Comparison of ENCODE assay signal across 8 cellular contexts in genomic region chr14:61569783-61570182, GRCh38.
DNase-seq lines count a peak whose midpoint lies in the region; ATAC-seq and TF ChIP-seq lines count a peak whose summit lies in the region.

No MANE protein-coding gene starts in this region.

- peaks cover 5% of the 10 kb centered on the region for H3K9me3 Mint-ChIP-seq in T-helper 2 cell treated with Interferon-gamma antibody and Interleukin-4, amounts not matched to agents 5 μg/mL and 100 μg/mL, for 36 hours
- no peaks in the 10 kb centered on the region for H3K9me3 Mint-ChIP-seq in endodermal cell

- peak overlapping the region; percentile 42 for H3K4me3 Mint-ChIP-seq in T-helper 2 cell treated with Interferon-gamma antibody and Interleukin-4, amounts not matched to agents 5 μg/mL and 100 μg/mL, for 36 hours
- H3K4me3 Mint-ChIP-seq in endodermal cell: no peak overlapping the region

- peaks cover 33% of the 10 kb centered on the region for H3K4me1 Mint-ChIP-seq in T-helper 2 cell treated with Interferon-gamma antibody and Interleukin-4, amounts not matched to agents 5 μg/mL and 100 μg/mL, for 36 hours (ENCODE audit: low read depth)
- peaks cover 33% of the 10 kb centered on the region for H3K4me1 Mint-ChIP-seq in endodermal cell

- ATAC-seq in GM18505 (IDR thresholded peaks at IDR 0.05; ENCODE audit: unreplicated experiment): no peak

- peaks cover 74% of the 10 kb centered on the region for H3K27me3 Mint-ChIP-seq in T-helper 2 cell treated with Interferon-gamma antibody and Interleukin-4, amounts not matched to agents 5 μg/mL and 100 μg/mL, for 36 hours (ENCODE audit: low read depth)
- peaks cover 10% of the 10 kb centered on the region for H3K27me3 Mint-ChIP-seq in endodermal cell (ENCODE audit: insufficient read depth)

- DNase-seq in HT1080 (ENCODE audit: low read depth): peak; percentile 96
- peak; percentile 48 for DNase-seq in T-helper 2 cell treated with Interferon-gamma antibody and Interleukin-4, amounts not matched to agents 5 μg/mL and 100 μg/mL, for 36 hours (ENCODE audit: low spot score)
- DNase-seq in endodermal cell: peak; percentile 17
- DNase-seq in retinal pigment epithelial cell (ENCODE audit: low read depth): peak; percentile 71
- DNase-seq in NCI-H2227 treated with DMSO at 0.1 percent for 48 hours (lab: John Stamatoyannopoulos, UW): no peak
- DNase-seq in GDM1 (lab: John Stamatoyannopoulos, UW): no peak
- DNase-seq in NCI-H446 (lab: John Stamatoyannopoulos, UW): no peak

- no peaks in the 10 kb centered on the region for H3K36me3 ChIP-seq in endodermal cell (ENCODE audit: control insufficient read depth, insufficient read depth, low read length)

- H3K9ac ChIP-seq in endodermal cell (ENCODE audit: extremely low read depth, low read length, poor library complexity, severe bottlenecking): no peak overlapping the region

- peaks cover 15% of the 10 kb centered on the region for H3K4me1 ChIP-seq in endodermal cell (ENCODE audit: control insufficient read depth, insufficient read depth, low read length)

- peaks cover 2% of the 10 kb centered on the region for H3K36me3 Mint-ChIP-seq in T-helper 2 cell treated with Interferon-gamma antibody and Interleukin-4, amounts not matched to agents 5 μg/mL and 100 μg/mL, for 36 hours (ENCODE audit: low read depth)
- H3K36me3 Mint-ChIP-seq in endodermal cell (ENCODE audit: low read depth): no peaks in the 10 kb centered on the region

- TF ChIP-seq CTCF in endodermal cell (conservative IDR thresholded peaks at IDR 0.05): no peak
- TF ChIP-seq CTCF in retinal pigment epithelial cell (conservative IDR thresholded peaks at IDR 0.05; ENCODE audit: low read depth, low read length): no peak

- H3K9me3 ChIP-seq in endodermal cell (ENCODE audit: control insufficient read depth, low read length): no peaks in the 10 kb centered on the region

- TF ChIP-seq POLR2A in GM18505 (IDR thresholded peaks at IDR 0.05; ENCODE audit: borderline replicate concordance, extremely low read depth, insufficient read depth, insufficient read length): no peak

- no peak overlapping the region for H3K27ac ChIP-seq in endodermal cell (ENCODE audit: low read depth, low read length)

- H3K27me3 ChIP-seq in endodermal cell (ENCODE audit: control insufficient read depth, insufficient read depth, low read length, poor library complexity, severe bottlenecking): no peaks in the 10 kb centered on the region

- 83 to 86% methylated on average over 2 to 6 of the region's 6 CpGs for WGBS in endodermal cell (ENCODE audit: insufficient coverage in 1 of 2, insufficient read length in 1 of 2), 2 experiments

- peak overlapping the region; percentile 3 for H3K4me3 ChIP-seq in endodermal cell (ENCODE audit: low read length)
- H3K4me3 ChIP-seq in retinal pigment epithelial cell (ENCODE audit: low read length): no peak overlapping the region

- H3K27ac Mint-ChIP-seq in T-helper 2 cell treated with Interferon-gamma antibody and Interleukin-4, amounts not matched to agents 5 μg/mL and 100 μg/mL, for 36 hours: no peak overlapping the region
- no peak overlapping the region for H3K27ac Mint-ChIP-seq in endodermal cell

Comparison
In these comparisons a context has a peak if more than half of its experiments do, and no peak if none do; other contexts are left out.
1. DNase-seq: peak in HT1080 (single experiment), T-helper 2 cell treated with Interferon-gamma antibody and Interleukin-4, amounts not matched to agents 5 μg/mL and 100 μg/mL, for 36 hours (single experiment), endodermal cell (single experiment) and retinal pigment epithelial cell (single experiment); none in NCI-H2227 treated with DMSO at 0.1 percent for 48 hours (single experiment), GDM1 (single experiment) and NCI-H446 (0 of 2).